8 cellular contexts compared by ENCODE assay signal in genomic region chr6:151388997-151389639, GRCh38. TPM values are rescaled to one million over a fixed set of nuclear protein-coding genes. Genes with fewer than 3 reads are reported as not detected.
DNase-seq lines count a peak whose midpoint lies in the region; ATAC-seq and TF ChIP-seq lines count a peak whose summit lies in the region.

No MANE protein-coding gene starts in this region.

- no peaks in the 10 kb centered on the region for H3K9me3 Mint-ChIP-seq in natural killer cell

- ATAC-seq in natural killer cell: no peak
- no peak for ATAC-seq in HG03457 (IDR thresholded peaks at IDR 0.05; ENCODE audit: unreplicated experiment)
- no peak for ATAC-seq in HG03025 (IDR thresholded peaks at IDR 0.05; ENCODE audit: low FRiP score, unreplicated experiment)
- ATAC-seq in HG03045 (IDR thresholded peaks at IDR 0.05; ENCODE audit: unreplicated experiment): no peak

- no peaks in the 10 kb centered on the region for H3K27me3 Mint-ChIP-seq in natural killer cell (ENCODE audit: low read depth in 2 of 2)

- DNase-seq in DMS 273 (lab: John Stamatoyannopoulos, UW; ENCODE audit: unreplicated experiment) (peak; percentile 71), NCI-H1694 (lab: John Stamatoyannopoulos, UW) (peak; percentile 27), natural killer cell (no peak)
- DNase-seq in stimulated activated CD8-positive, alpha-beta memory T cell treated with anti-CD3 and anti-CD28 coated beads, Interleukin-4, amount 100 ng/mL, for 48 hours: no peak

- H3K27ac ChIP-seq in cingulate gyrus (ENCODE audit: low read depth, low read length): peak overlapping the region; percentile 98

- intact Hi-C loops in natural killer cell (cut with micrococcal nuclease): loop anchor here (1.0 to 10.0 kb wide), 2 partner anchors 9 to 1596 kb away; partner anchors contain the start of gene FBXO5

- peak overlapping the region; percentile 95 for H3K4me3 Mint-ChIP-seq in natural killer cell

- peaks cover 54 to 57% of the 10 kb centered on the region in 2 donors for H3K4me1 Mint-ChIP-seq in natural killer cell

- TF ChIP-seq CTCF in natural killer cell (IDR thresholded peaks at IDR 0.05): no peak

- no peaks in the 10 kb centered on the region for H3K36me3 Mint-ChIP-seq in natural killer cell

- H3K27ac Mint-ChIP-seq in natural killer cell: peak overlapping the region; percentile 95 to 99

RNA-seq across cellular contexts. Expression of gene ZBTB2, which starts 2.2 kb away (rescaled TPM):
- total RNA-seq in natural killer cell: 10 to 100 TPM; 27.4 to 36.9 (median 29.9) TPM

Comparison
In these comparisons a context has a peak if more than half of its experiments do, and no peak if none do; other contexts are left out.
1. DNase-seq: peak in DMS 273 (single experiment) and NCI-H1694 (single experiment); none in natural killer cell (single experiment) and stimulated activated CD8-positive, alpha-beta memory T cell treated with anti-CD3 and anti-CD28 coated beads, Interleukin-4, amount 100 ng/mL, for 48 hours (single experiment).